ENCODE assay signal across 8 cellular contexts in genomic region chr7:99997545-99998137, GRCh38. TPM values are rescaled to one million over a fixed set of nuclear protein-coding genes. Genes with fewer than 3 reads are reported as not detected.
A peak's percentile ranks its signal among the peaks of the same experiment; 100 is the strongest.
DNase-seq lines count a peak whose midpoint lies in the region; ATAC-seq lines count a peak whose summit lies in the region.

No MANE protein-coding gene starts in this region.

- intact Hi-C loops in Right ventricle myocardium inferior (cut with DNase I), result loop anchor here (5.0 kb wide), 1 partner anchor 50 kb away; the partner anchor contains the start of gene ZSCAN21
- intact Hi-C loops in cardiac septum (cut with DNase I), result loop anchor here (2.0 to 5.0 kb wide), 2 partner anchors 15 to 85 kb away; partner anchors contain the start of gene ZNF3

- ATAC-seq in Right ventricle myocardium inferior, result peak; percentile 74
- ATAC-seq in HG02588 (IDR thresholded peaks at IDR 0.05; ENCODE audit: unreplicated experiment), result no peak

- DNase-seq in Right ventricle myocardium inferior (ENCODE audit: missing footprints), result peak; percentile 82
- no peak for DNase-seq in cardiac septum (ENCODE audit: low spot score)
- peak; percentile 19 to 92 (median 46) for DNase-seq in T-helper 2 cell
- DNase-seq in astrocyte of the hippocampus (ENCODE audit: low read depth, low spot score), result peak; percentile 57
- peak; percentile 67 for DNase-seq in iPS-NIHi7 (ENCODE audit: extremely low spot score)
- DNase-seq in stimulated activated CD4-positive, alpha-beta T cell treated with anti-CD3 and anti-CD28 coated beads, Interleukin-1b, Interleukin-23, amount 100 ng/mL, for 4 hours (ENCODE audit: low read depth in 2 of 2), result peak; percentile 45 to 49
- no peak for DNase-seq in EL

RNA-seq across cellular contexts. Expression of gene ZKSCAN1, which starts 17.8 kb away (rescaled TPM):
- total RNA-seq in Right ventricle myocardium inferior (36.1 TPM), cardiac septum (52.3 TPM)

RNA-seq across cellular contexts. Expression of gene AZGP1, which starts 21.8 kb away (rescaled TPM):
- 94.1 TPM for total RNA-seq in Right ventricle myocardium inferior
- total RNA-seq in cardiac septum, result 114 TPM

RNA-seq across cellular contexts. Expression of gene ZSCAN21, which starts 51.9 kb away (rescaled TPM):
- total RNA-seq in Right ventricle myocardium inferior (9.4 TPM), cardiac septum (6.1 TPM)

Comparison
In these comparisons a context has a peak if more than half of its experiments do, and no peak if none do; other contexts are left out.
1. DNase-seq: peak in Right ventricle myocardium inferior (single experiment), T-helper 2 cell (5 of 5), astrocyte of the hippocampus (single experiment), iPS-NIHi7 (single experiment) and stimulated activated CD4-positive, alpha-beta T cell treated with anti-CD3 and anti-CD28 coated beads, Interleukin-1b, Interleukin-23, amount 100 ng/mL, for 4 hours (2 of 2); none in cardiac septum (single experiment) and EL (single experiment).